Comparison of ENCODE assay signal across 11 cellular contexts in genomic region chr6:9851541-9852380, GRCh38.
A peak's percentile ranks its signal among the peaks of the same experiment; 100 is the strongest.
DNase-seq lines count a peak whose midpoint lies in the region; ATAC-seq and TF ChIP-seq lines count a peak whose summit lies in the region.
"Had no signal": no experiment of that assay in that cellular context is flagged by ENCODE, and none has a peak within 500 bp of the region (broad histone marks: within the 10 kb centered on the region; RNA-seq: fewer than 3 reads in every experiment).

No MANE protein-coding gene starts in this region.

- H3K9me3 Mint-ChIP-seq in stimulated activated naive B cell treated with anti-CD40 and anti-IgM and Interleukin-4, amounts not matched to agents 10 μg/mL and 1 μg/mL and 100 μg/mL, for 72 hours: peaks cover 19 to 33% of the 10 kb centered on the region in 2 donors

- no peak overlapping the region for H3K27ac Mint-ChIP-seq in stimulated activated naive B cell treated with anti-CD40 and anti-IgM and Interleukin-4, amounts not matched to agents 10 μg/mL and 1 μg/mL and 100 μg/mL, for 72 hours

- no peak overlapping the region for H3K27ac ChIP-seq in coronary artery
- H3K27ac ChIP-seq: ovary had no signal

- H3K4me3 Mint-ChIP-seq in stimulated activated naive B cell treated with anti-CD40 and anti-IgM and Interleukin-4, amounts not matched to agents 10 μg/mL and 1 μg/mL and 100 μg/mL, for 72 hours: no peak overlapping the region
- H3K4me3 Mint-ChIP-seq: central memory CD8-positive, alpha-beta T cell had no signal

- TF ChIP-seq POLR2A in erythroblast (IDR thresholded peaks at IDR 0.05; ENCODE audit: low read length): no peak

- H3K4me1 Mint-ChIP-seq in stimulated activated naive B cell treated with anti-CD40 and anti-IgM and Interleukin-4, amounts not matched to agents 10 μg/mL and 1 μg/mL and 100 μg/mL, for 72 hours: no peaks in the 10 kb centered on the region
- H3K4me1 Mint-ChIP-seq: central memory CD8-positive, alpha-beta T cell had no signal

- DNase-seq in NCI-H82 (lab: John Stamatoyannopoulos, UW) (peak; percentile 8), NCI-H82 treated with DMSO at 0.1 percent for 48 hours (lab: John Stamatoyannopoulos, UW; ENCODE audit: unreplicated experiment) (no peak), NCI-H226 (peak; percentile 74), erythroblast (lab: John Stamatoyannopoulos, UW) (peak; percentile 2 to 3), retinal pigment epithelial cell (ENCODE audit: low read depth) (no peak), coronary artery (ENCODE audit: low spot score) (no peak)
- no peak for DNase-seq in stimulated activated naive B cell treated with anti-CD40 and anti-IgM and Interleukin-4, amounts not matched to agents 10 μg/mL and 1 μg/mL and 100 μg/mL, for 72 hours
- DNase-seq: NCI-H2171, ovary had no signal

- peaks cover 3 to 4% of the 10 kb centered on the region in 2 donors for H3K36me3 Mint-ChIP-seq in stimulated activated naive B cell treated with anti-CD40 and anti-IgM and Interleukin-4, amounts not matched to agents 10 μg/mL and 1 μg/mL and 100 μg/mL, for 72 hours

- peak; percentile 28 for TF ChIP-seq CTCF in retinal pigment epithelial cell (conservative IDR thresholded peaks at IDR 0.05; ENCODE audit: low read depth, low read length)
- no peak for TF ChIP-seq CTCF in coronary artery (IDR thresholded peaks at IDR 0.05)

- H3K27me3 Mint-ChIP-seq in stimulated activated naive B cell treated with anti-CD40 and anti-IgM and Interleukin-4, amounts not matched to agents 10 μg/mL and 1 μg/mL and 100 μg/mL, for 72 hours: no peaks in the 10 kb centered on the region
- H3K27me3 Mint-ChIP-seq: central memory CD8-positive, alpha-beta T cell had no signal

- H3K4me3 ChIP-seq in retinal pigment epithelial cell (ENCODE audit: low read length) (no peak overlapping the region), coronary artery (no peak overlapping the region)
- H3K4me3 ChIP-seq: ovary had no signal

- ATAC-seq in stimulated activated naive B cell treated with anti-CD40 and anti-IgM and Interleukin-4, amounts not matched to agents 10 μg/mL and 1 μg/mL and 100 μg/mL, for 72 hours (replicated peaks): no peak
- ATAC-seq in GM19395 (IDR thresholded peaks at IDR 0.05; ENCODE audit: unreplicated experiment): no peak

Comparison
In these comparisons a context has a peak if more than half of its experiments do, and no peak if none do; other contexts are left out.
1. DNase-seq: peak in NCI-H82 (single experiment), NCI-H226 (single experiment) and erythroblast (2 of 2); none in NCI-H82 treated with DMSO at 0.1 percent for 48 hours (single experiment), retinal pigment epithelial cell (single experiment), stimulated activated naive B cell treated with anti-CD40 and anti-IgM and Interleukin-4, amounts not matched to agents 10 μg/mL and 1 μg/mL and 100 μg/mL, for 72 hours (single experiment) and coronary artery (single experiment).